In genomic region chr12:108302471-108303311, GRCh38 we compare ENCODE assay signal across 12 cellular contexts. TPM values are rescaled to one million over a fixed set of nuclear protein-coding genes. Genes with fewer than 3 reads are reported as not detected.
DNase-seq lines count a peak whose midpoint lies in the region; ATAC-seq and TF ChIP-seq lines count a peak whose summit lies in the region.
"Had no signal": no experiment of that assay in that cellular context is flagged by ENCODE, and none has a peak within 500 bp of the region (broad histone marks: within the 10 kb centered on the region; RNA-seq: fewer than 3 reads in every experiment).

No MANE protein-coding gene starts in this region.

- TF ChIP-seq CTCF in Caco-2 (IDR thresholded peaks at IDR 0.05; ENCODE audit: insufficient read depth in 1 of 2, low read depth in 1 of 2, low read length in 1 of 2, severe bottlenecking in 1 of 2, unreplicated experiment in 1 of 2) (peak; percentile 85 to 92), RWPE1 (conservative IDR thresholded peaks at IDR 0.05; ENCODE audit: low read depth) (no peak; the same call in 1 of the 2 replicates), gastroesophageal sphincter (IDR thresholded peaks at IDR 0.05) (peak in 1 of 4 experiments; percentile 17), osteocyte (IDR thresholded peaks at IDR 0.05) (peak; percentile 54)
- no peak for TF ChIP-seq CTCF in activated CD8-positive, alpha-beta T cell treated with anti-CD3 and anti-CD28 coated beads for 36 hours (IDR thresholded peaks at IDR 0.05)

- TF ChIP-seq POLR2A in gastroesophageal sphincter (IDR thresholded peaks at IDR 0.05): no peak

- H3K4me3 ChIP-seq in Caco-2 (ENCODE audit: low read depth, low read length): no peak overlapping the region
- H3K4me3 ChIP-seq in gastroesophageal sphincter: no peak overlapping the region
- H3K4me3 ChIP-seq: cardiac muscle cell had no signal

- intact Hi-C loops in Caco-2 (cut with micrococcal nuclease; ENCODE audit: unreplicated experiment): loop anchor here (1.0 to 5.0 kb wide), 7 partner anchors 11 to 310 kb away; partner anchors contain the start of gene CMKLR1
- intact Hi-C loops in activated CD8-positive, alpha-beta T cell treated with anti-CD3 and anti-CD28 coated beads for 36 hours (cut with micrococcal nuclease): no loop called here

- ATAC-seq in gastroesophageal sphincter: peak; percentile 72
- ATAC-seq in activated CD8-positive, alpha-beta T cell treated with anti-CD3 and anti-CD28 coated beads for 36 hours: no peak
- ATAC-seq: naive thymus-derived CD8-positive, alpha-beta T cell had no signal

- H3K27me3 Mint-ChIP-seq in Caco-2 (ENCODE audit: insufficient read depth, unreplicated experiment): peaks cover 2% of the 10 kb centered on the region
- no peaks in the 10 kb centered on the region for H3K27me3 Mint-ChIP-seq in osteocyte (ENCODE audit: unreplicated experiment)
- H3K27me3 Mint-ChIP-seq in activated CD8-positive, alpha-beta T cell treated with anti-CD3 and anti-CD28 coated beads for 36 hours: peaks cover 3% of the 10 kb centered on the region

- CTCF ChIA-PET in Caco-2 (lab: Charles Lee) (interaction anchor here (3.0 kb wide), 1 partner anchor 11 kb away, joined by 13 read pairs; no protein-coding TSS in a partner anchor), RWPE1 (lab: Yijun Ruan, JAX) (no interaction called here)
- CTCF ChIA-PET in activated CD8-positive, alpha-beta T cell treated with anti-CD3 and anti-CD28 coated beads for 36 hours (lab: Charles Lee): no interaction called here

- H3K36me3 ChIP-seq in Caco-2 (ENCODE audit: control insufficient read depth, insufficient read depth, low read length) (no peaks in the 10 kb centered on the region), gastroesophageal sphincter (no peaks in the 10 kb centered on the region)
- H3K36me3 ChIP-seq: cardiac muscle cell had no signal

- DNase-seq in Caco-2 (peak; percentile 91 to 97), RWPE1 (ENCODE audit: low spot score) (peak; percentile 18), osteocyte (ENCODE audit: extremely low spot score, unreplicated experiment) (peak; percentile 93), NCI-H187 (lab: John Stamatoyannopoulos, UW) (no peak), NCI-H524 treated with DMSO at 0.1 percent for 48 hours (lab: John Stamatoyannopoulos, UW) (no peak)
- no peak for DNase-seq in activated CD8-positive, alpha-beta T cell treated with anti-CD3 and anti-CD28 coated beads for 36 hours
- DNase-seq in stimulated activated CD4-positive, alpha-beta T cell treated with anti-CD3 and anti-CD28 coated beads, Interleukin-2, amount 100 ng/mL, for 24 hours: no peak
- DNase-seq: DMS79; naive thymus-derived CD8-positive, alpha-beta T cell; T1000 had no signal

- peak overlapping the region; percentile 79 for H3K27ac Mint-ChIP-seq in Caco-2 (ENCODE audit: unreplicated experiment)
- peak overlapping the region; percentile 100 for H3K27ac Mint-ChIP-seq in osteocyte (ENCODE audit: unreplicated experiment)
- H3K27ac Mint-ChIP-seq in activated CD8-positive, alpha-beta T cell treated with anti-CD3 and anti-CD28 coated beads for 36 hours: no peak overlapping the region

- H3K27me3 ChIP-seq in Caco-2 (replicated peaks; ENCODE audit: control insufficient read depth, insufficient read depth, low read length) (no peaks in the 10 kb centered on the region), gastroesophageal sphincter (no peaks in the 10 kb centered on the region)
- H3K27me3 ChIP-seq: cardiac muscle cell had no signal

- POLR2A ChIA-PET in Caco-2 (lab: Charles Lee) (interaction anchor here (1.6 kb wide), 1 partner anchor 11 kb away, joined by 5 read pairs; no protein-coding TSS in a partner anchor), RWPE1 (lab: Yijun Ruan, JAX; ENCODE audit: low non-redundant PET) (interaction anchor here (0.6 kb wide), 1 partner anchor 11 kb away, joined by 3 read pairs; no protein-coding TSS in a partner anchor)
- POLR2A ChIA-PET in activated CD8-positive, alpha-beta T cell treated with anti-CD3 and anti-CD28 coated beads for 36 hours (lab: Charles Lee): no interaction called here

- H3K36me3 Mint-ChIP-seq in Caco-2 (ENCODE audit: insufficient read depth, unreplicated experiment) (no peaks in the 10 kb centered on the region), osteocyte (ENCODE audit: unreplicated experiment) (peaks cover 3% of the 10 kb centered on the region)
- no peaks in the 10 kb centered on the region for H3K36me3 Mint-ChIP-seq in activated CD8-positive, alpha-beta T cell treated with anti-CD3 and anti-CD28 coated beads for 36 hours (ENCODE audit: low read depth)
- H3K36me3 Mint-ChIP-seq: naive thymus-derived CD8-positive, alpha-beta T cell had no signal

- H3K9me3 Mint-ChIP-seq in Caco-2 (ENCODE audit: unreplicated experiment) (no peaks in the 10 kb centered on the region), osteocyte (ENCODE audit: unreplicated experiment) (no peaks in the 10 kb centered on the region)
- H3K9me3 Mint-ChIP-seq in activated CD8-positive, alpha-beta T cell treated with anti-CD3 and anti-CD28 coated beads for 36 hours: peaks cover 4% of the 10 kb centered on the region

- peak overlapping the region; percentile 39 for H3K4me3 Mint-ChIP-seq in Caco-2 (ENCODE audit: unreplicated experiment)
- peak overlapping the region; percentile 19 for H3K4me3 Mint-ChIP-seq in osteocyte (ENCODE audit: unreplicated experiment)
- H3K4me3 Mint-ChIP-seq in activated CD8-positive, alpha-beta T cell treated with anti-CD3 and anti-CD28 coated beads for 36 hours: no peak overlapping the region

- H3K9me3 ChIP-seq in Caco-2: no peaks in the 10 kb centered on the region
- H3K9me3 ChIP-seq in gastroesophageal sphincter: no peaks in the 10 kb centered on the region

- H3K4me1 ChIP-seq in Caco-2 (peaks cover 38% of the 10 kb centered on the region), gastroesophageal sphincter (peaks cover 0 to 60% (median 47%) of the 10 kb centered on the region in 3 donors)

- H3K27ac ChIP-seq in RWPE1 (peak overlapping the region; percentile 70), gastroesophageal sphincter (peak overlapping the region in 3 of 4 donors; percentile 72 to 76 (median 74))
- H3K27ac ChIP-seq: cardiac muscle cell had no signal

- H3K4me1 Mint-ChIP-seq in Caco-2 (ENCODE audit: low read depth, unreplicated experiment) (peaks cover 27% of the 10 kb centered on the region), osteocyte (ENCODE audit: unreplicated experiment) (peaks cover 79% of the 10 kb centered on the region)
- H3K4me1 Mint-ChIP-seq in activated CD8-positive, alpha-beta T cell treated with anti-CD3 and anti-CD28 coated beads for 36 hours (ENCODE audit: low read depth): peaks cover 36% of the 10 kb centered on the region

- TF ChIP-seq EP300 in gastroesophageal sphincter (IDR thresholded peaks at IDR 0.05): no peak

- 54 to 62% methylated on average over 3 to 6 of the region's 17 CpGs for WGBS in gastroesophageal sphincter (ENCODE audit: low coverage in 1 of 2), 2 donors

- BruUV-seq in Caco-2 (replicated peaks; lab: Mats Ljungman, UMichigan): no TSS peak

RNA-seq across cellular contexts. Expression of gene CMKLR1, which starts 36.4 kb away (rescaled TPM):
- total RNA-seq in Caco-2 (2022): not detected in 2 replicates
- total RNA-seq in gastroesophageal sphincter: 10 to 100 TPM in 3 of 4 donors, 1 to 10 TPM in 1; 9.7 to 25.4 (median 13.0) TPM
- 47.5 and 48.5 TPM in 2 replicates for total RNA-seq in osteocyte
- total RNA-seq in activated CD8-positive, alpha-beta T cell treated with anti-CD3 and anti-CD28 coated beads for 36 hours: not detected
- total RNA-seq: cardiac muscle cell had no signal

Comparison
In these comparisons a context has a peak if more than half of its experiments do, and no peak if none do; other contexts are left out.
1. DNase-seq: peak in Caco-2 (2 of 2), RWPE1 (single experiment) and osteocyte (single experiment); none in activated CD8-positive, alpha-beta T cell treated with anti-CD3 and anti-CD28 coated beads for 36 hours (single experiment), stimulated activated CD4-positive, alpha-beta T cell treated with anti-CD3 and anti-CD28 coated beads, Interleukin-2, amount 100 ng/mL, for 24 hours (0 of 2), NCI-H187 (0 of 2) and NCI-H524 treated with DMSO at 0.1 percent for 48 hours (single experiment).
2. CTCF ChIP-seq: peak in Caco-2 (2 of 2) and osteocyte (single experiment); none in RWPE1 (single experiment) and activated CD8-positive, alpha-beta T cell treated with anti-CD3 and anti-CD28 coated beads for 36 hours (single experiment).
3. RNA of gene CMKLR1, which starts 36.4 kb away (total RNA-seq): 47.5 to 48.5 TPM in osteocyte and 9.7 to 25.4 TPM in gastroesophageal sphincter; not detected in Caco-2 and not detected in activated CD8-positive, alpha-beta T cell treated with anti-CD3 and anti-CD28 coated beads for 36 hours; every median in the first group is over 10 times any median in the second.